19 cellular contexts compared by ENCODE assay signal in genomic region chr1:29800120-29800519, GRCh38.
"Had no signal": no experiment of that assay in that cellular context is flagged by ENCODE, and none has a peak within 500 bp of the region (broad histone marks: within the 10 kb centered on the region; RNA-seq: fewer than 3 reads in every experiment).

No MANE protein-coding gene starts in this region.

- H3K36me3 Mint-ChIP-seq: activated naive CD8-positive, alpha-beta T cell treated with anti-CD3 and anti-CD28 coated beads, Interleukin-2, amount 10 ng/mL, durations not matched to agents 7 days and 5 days had no signal

- H3K36me3 ChIP-seq: heart right ventricle, neutrophil, suprapubic skin had no signal

- H3K9me3 Mint-ChIP-seq: activated naive CD8-positive, alpha-beta T cell treated with anti-CD3 and anti-CD28 coated beads, Interleukin-2, amount 10 ng/mL, durations not matched to agents 7 days and 5 days had no signal

- H3K27me3 Mint-ChIP-seq: activated naive CD8-positive, alpha-beta T cell treated with anti-CD3 and anti-CD28 coated beads, Interleukin-2, amount 10 ng/mL, durations not matched to agents 7 days and 5 days had no signal

- ATAC-seq: activated T-cell treated with anti-CD3 and anti-CD28 coated beads, Interleukin-2, amount 50 U/mL, for 4 hours; stimulated activated naive CD8-positive, alpha-beta T cell treated with anti-CD3 and anti-CD28 coated beads, Interleukin-15, Interleukin-2, amounts not matched to agents 100 U/mL and 50 U/mL, for 24 hours had no signal

- H3K4me3 Mint-ChIP-seq: activated naive CD8-positive, alpha-beta T cell treated with anti-CD3 and anti-CD28 coated beads, Interleukin-2, amount 10 ng/mL, durations not matched to agents 7 days and 5 days; activated T-cell treated with anti-CD3 and anti-CD28 coated beads, Interleukin-2, amount 50 U/mL, for 4 hours had no signal

- H3K4me1 Mint-ChIP-seq: activated naive CD8-positive, alpha-beta T cell treated with anti-CD3 and anti-CD28 coated beads, Interleukin-2, amount 10 ng/mL, durations not matched to agents 7 days and 5 days had no signal

- H3K4me1 ChIP-seq: suprapubic skin had no signal

- H3K27ac ChIP-seq: heart right ventricle, neutrophil, suprapubic skin had no signal

- DNase-seq: activated CD4-positive, alpha-beta T cell treated with anti-CD3 and anti-CD28 coated beads, Interleukin-2, amount 50 U/mL, for 1 hour; activated naive CD8-positive, alpha-beta T cell treated with anti-CD3 and anti-CD28 coated beads, Interleukin-2, amount 10 ng/mL, durations not matched to agents 7 days and 5 days; activated T-cell treated with anti-CD3 and anti-CD28 coated beads, Interleukin-2, amount 50 U/mL, for 4 hours; anterior cingulate cortex; cerebellar nuclear complex; effector CD8-positive, alpha-beta T cell; heart right ventricle; midbrain; posterior cingulate gyrus; retina; stimulated activated CD4-positive, alpha-beta T cell treated with anti-CD3 and anti-CD28 coated beads, Interleukin-4, amount 100 ng/mL, for 24 hours; stimulated activated naive CD8-positive, alpha-beta T cell treated with anti-CD3 and anti-CD28 coated beads, Interleukin-15, Interleukin-2, amounts not matched to agents 100 U/mL and 50 U/mL, for 24 hours; T-helper 9 cell; trophoblast cell had no signal

- FAIRE-seq: endothelial cell of umbilical vein, frontal cortex had no signal

- H3K9me3 ChIP-seq: neutrophil, suprapubic skin had no signal

- H3K4me3 ChIP-seq: heart right ventricle, lung, suprapubic skin had no signal

- H3K27ac Mint-ChIP-seq: activated naive CD8-positive, alpha-beta T cell treated with anti-CD3 and anti-CD28 coated beads, Interleukin-2, amount 10 ng/mL, durations not matched to agents 7 days and 5 days had no signal
